8 cellular contexts compared by ENCODE assay signal in genomic region chr11:100863080-100863581, GRCh38.
DNase-seq lines count a peak whose midpoint lies in the region; ATAC-seq and TF ChIP-seq lines count a peak whose summit lies in the region.

No MANE protein-coding gene starts in this region.

- DNase-seq in GM04504 (ENCODE audit: low read depth) = peak; percentile 81
- DNase-seq in Jurkat, Clone E6-1 (ENCODE audit: low read depth, low spot score) = peak; percentile 37
- DNase-seq in dermis blood vessel endothelial cell = peak; percentile 7
- peak; percentile 64 for DNase-seq in retinal pigment epithelial cell (ENCODE audit: low read depth)
- no peak for DNase-seq in NCI-H2227 (lab: John Stamatoyannopoulos, UW; ENCODE audit: unreplicated experiment)
- DNase-seq in C1 segment of cervical spinal cord (lab: John Stamatoyannopoulos, UW) = no peak
- DNase-seq in NCI-H2196 (lab: John Stamatoyannopoulos, UW; ENCODE audit: unreplicated experiment) = no peak

- no peak for TF ChIP-seq CTCF in retinal pigment epithelial cell (conservative IDR thresholded peaks at IDR 0.05; ENCODE audit: low read depth, low read length)

- H3K4me3 ChIP-seq in Jurkat, Clone E6-1 (ENCODE audit: low read length) = no peak overlapping the region
- no peak overlapping the region for H3K4me3 ChIP-seq in retinal pigment epithelial cell (ENCODE audit: low read length)

- ATAC-seq in GM21526 (IDR thresholded peaks at IDR 0.05; ENCODE audit: low FRiP score, unreplicated experiment) = peak; percentile 64

Comparison
In these comparisons a context has a peak if more than half of its experiments do, and no peak if none do; other contexts are left out.
1. DNase-seq: peak in GM04504 (single experiment), Jurkat, Clone E6-1 (single experiment), dermis blood vessel endothelial cell (single experiment) and retinal pigment epithelial cell (single experiment); none in NCI-H2227 (single experiment), C1 segment of cervical spinal cord (0 of 14) and NCI-H2196 (single experiment).